Comparison of ENCODE assay signal across 13 cellular contexts in genomic region chr6:154814063-154814462, GRCh38.
DNase-seq lines count a peak whose midpoint lies in the region; ATAC-seq, FAIRE-seq and TF ChIP-seq lines count a peak whose summit lies in the region.
"Had no signal": no experiment of that assay in that cellular context is flagged by ENCODE, and none has a peak within 500 bp of the region (broad histone marks: within the 10 kb centered on the region; RNA-seq: fewer than 3 reads in every experiment).

No MANE protein-coding gene starts in this region.

- FAIRE-seq in GM12878 (lab: Jason Lieb, UNC) = peak; percentile 73
- FAIRE-seq in frontal cortex (lab: Jason Lieb, UNC) = no peak
- FAIRE-seq: HTR-8/SVneo, kidney had no signal

- RAD21 ChIA-PET in GM12878 (lab: Charles Lee; ENCODE audit: unreplicated experiment) = interaction anchor here (1.5 to 1.7 kb wide), 2 partner anchors 8 to 41 kb away, joined by 4 to 8 read pairs; no protein-coding TSS in a partner anchor

- H3K4me1 ChIP-seq in GM12878 (ENCODE audit: control insufficient read depth, insufficient read depth, low read length) = peaks cover 16% of the 10 kb centered on the region
- H3K4me1 ChIP-seq in gastrocnemius medialis = no peaks in the 10 kb centered on the region

- H3K79me2 ChIP-seq in GM12878 (ENCODE audit: control insufficient read depth, insufficient read depth, low read length) = no peaks in the 10 kb centered on the region

- no peak for TF ChIP-seq EP300 in GM12878 (IDR thresholded peaks at IDR 0.05; ENCODE audit: borderline replicate concordance in 1 of 2, control insufficient read depth in 1 of 2, low read depth in 2 of 2, low read length in 2 of 2)

- H3K4me3 ChIP-seq in GM12878 (no peak overlapping the region), gastrocnemius medialis (no peak overlapping the region)

- peak overlapping the region; percentile 4; the same call in 1 of the 2 replicates for H3K4me2 ChIP-seq in GM12878 (ENCODE audit: control insufficient read depth, insufficient read depth)

- POLR2A ChIA-PET in GM12878 (lab: Charles Lee) = interaction anchor here (0.6 kb wide), 3 partner anchors 102 to 314 kb away, joined by 3 to 4 read pairs (median 3); no protein-coding TSS in a partner anchor

- no peaks in the 10 kb centered on the region; the same call in 2 of the 3 replicates for H3K9me3 ChIP-seq in GM12878 (replicated peaks; ENCODE audit: control insufficient read depth, insufficient read depth, low read length)
- H3K9me3 ChIP-seq in gastrocnemius medialis = no peaks in the 10 kb centered on the region

- no peak overlapping the region for H3K9ac ChIP-seq in GM12878 (ENCODE audit: control insufficient read depth, insufficient read depth, low read length)

- TF ChIP-seq POLR2A in GM12878 (IDR thresholded peaks at IDR 0.05; ENCODE audit: low read depth, low read length) (no peak), gastrocnemius medialis (IDR thresholded peaks at IDR 0.05) (no peak)

- intact Hi-C loops in GM12878 (cut with micrococcal nuclease; ENCODE audit: unreplicated experiment) (no loop called here), gastrocnemius medialis (cut with DNase I; ENCODE audit: low total_unique reads) (no loop called here)

- peak; percentile 78 for ATAC-seq in GM18519 (IDR thresholded peaks at IDR 0.05; ENCODE audit: low FRiP score, unreplicated experiment)
- peak; percentile 84 for ATAC-seq in GM21515 (IDR thresholded peaks at IDR 0.05; ENCODE audit: unreplicated experiment)
- ATAC-seq in HG03066 (IDR thresholded peaks at IDR 0.05; ENCODE audit: low read depth, unreplicated experiment) = peak; percentile 91
- ATAC-seq in GM12878 = peak; percentile 87
- no peak for ATAC-seq in gastrocnemius medialis

- TF ChIP-seq CTCF in GM12878 (IDR thresholded peaks at IDR 0.05 in 2 of 3, conservative IDR thresholded peaks at IDR 0.05 in 1 of 3; ENCODE audit: control insufficient read depth in 2 of 3, extremely low read depth in 1 of 3, insufficient read depth in 1 of 3, low read depth in 3 of 3, low read length in 3 of 3) (no peak), gastrocnemius medialis (IDR thresholded peaks at IDR 0.05 in 4 of 5, conservative IDR thresholded peaks at IDR 0.05 in 1 of 5) (no peak)

- no peak for TF ChIP-seq RAD21 in GM12878 (IDR thresholded peaks at IDR 0.05; ENCODE audit: insufficient read depth, low read depth, low read length)

- WGBS in GM12878 (ENCODE audit: insufficient coverage, insufficient replicate concordance, low lambda C conversion rate, missing lambda C conversion rate) = under 1% methylated on average over 7 of the region's 7 CpGs

- no peak overlapping the region for H2AFZ ChIP-seq in GM12878 (ENCODE audit: control insufficient read depth, low read depth, low read length)

- no peaks in the 10 kb centered on the region for H3K27me3 ChIP-seq in GM12878 (replicated peaks in 1 of 2; ENCODE audit: control insufficient read depth in 2 of 2, insufficient read depth in 2 of 2, low read length in 1 of 2)
- no peaks in the 10 kb centered on the region for H3K27me3 ChIP-seq in gastrocnemius medialis

- in situ Hi-C loops in GM12878 (cut with MboI) (no loop called here), gastrocnemius medialis (cut with MboI; ENCODE audit: low sequenced_read_pairs in 4 of 4) (no loop called here)

- no peaks in the 10 kb centered on the region for H4K20me1 ChIP-seq in GM12878 (ENCODE audit: control insufficient read depth, insufficient read depth)

- H3K36me3 ChIP-seq in GM12878 (ENCODE audit: control insufficient read depth in 2 of 2, insufficient read depth in 2 of 2, low read length in 1 of 2) (peaks cover 4 to 36% of the 10 kb centered on the region in 2 experiments), gastrocnemius medialis (peaks cover 0 to 92% of the 10 kb centered on the region in 2 donors)

- H3K27ac ChIP-seq in GM12878 (ENCODE audit: control insufficient read depth, insufficient read depth) = peak overlapping the region; percentile 13; the same call in 1 of the 2 replicates
- no peak overlapping the region for H3K27ac ChIP-seq in gastrocnemius medialis
- H3K27ac ChIP-seq: C4-2B had no signal

- SMC1A ChIA-PET in GM12878 (lab: Charles Lee; ENCODE audit: uncharacterized antibody, unreplicated experiment) = interaction anchor here (0.8 to 2.0 kb wide), 7 partner anchors 8 to 814 kb away, joined by 3 to 8 read pairs (median 4); no protein-coding TSS in a partner anchor

- BruUV-seq in GM12878 (replicated peaks; lab: Mats Ljungman, UMichigan) = no TSS peak

- DNase-seq in GM12878 (ENCODE audit: low read depth, low spot score) = peak; percentile 52
- DNase-seq in gastrocnemius medialis = no peak
- DNase-seq in NK-92 treated with Interleukin-12 subunit alpha and Interleukin-12 subunit beta, amount 100 ng/mL, for 24 hours (lab: John Stamatoyannopoulos, UW) = no peak
- DNase-seq in CD1c-positive myeloid dendritic cell (ENCODE audit: extremely low spot score) = no peak
- DNase-seq in frontal cortex (ENCODE audit: low spot score in 2 of 2) = no peak
- DNase-seq: kidney; NCI-H1694 treated with DMSO at 0.1 percent for 48 hours; stimulated activated CD4-positive, alpha-beta T cell treated with anti-CD3 and anti-CD28 coated beads, Interleukin-2, amount 100 ng/mL, for 24 hours had no signal

- CTCF ChIA-PET in GM12878 (lab: Yijun Ruan, JAX) = interaction anchor here (1.4 to 2.1 kb wide), 3 partner anchors 8 to 138 kb away, joined by 6 to 7 read pairs (median 6); no protein-coding TSS in a partner anchor

TF ChIP-seq in GM12878, 131 proteins besides CTCF, POLR2A, EP300 and RAD21:
- TF ChIP-seq TAF1 (IDR thresholded peaks at IDR 0.05; ENCODE audit: borderline replicate concordance, low read depth, low read length) (peak; percentile 59; the same call in 1 of the 2 replicates), ZNF24 (IDR thresholded peaks at IDR 0.05) (no peak), ASH2L (IDR thresholded peaks at IDR 0.05; ENCODE audit: borderline replicate concordance, low read depth) (no peak; the same call in 1 of the 2 replicates), RUNX3 (IDR thresholded peaks at IDR 0.05; ENCODE audit: low read length) (peak; percentile 14; the same call in 1 of the 2 replicates)

Comparison
In these comparisons a context has a peak if more than half of its experiments do, and no peak if none do; other contexts are left out.
1. ATAC-seq: peak in GM18519 (single experiment), GM21515 (single experiment), HG03066 (single experiment) and GM12878 (single experiment); none in gastrocnemius medialis (0 of 2).